Comparison of ENCODE assay signal across 9 cellular contexts in the genomic region with DNA sequence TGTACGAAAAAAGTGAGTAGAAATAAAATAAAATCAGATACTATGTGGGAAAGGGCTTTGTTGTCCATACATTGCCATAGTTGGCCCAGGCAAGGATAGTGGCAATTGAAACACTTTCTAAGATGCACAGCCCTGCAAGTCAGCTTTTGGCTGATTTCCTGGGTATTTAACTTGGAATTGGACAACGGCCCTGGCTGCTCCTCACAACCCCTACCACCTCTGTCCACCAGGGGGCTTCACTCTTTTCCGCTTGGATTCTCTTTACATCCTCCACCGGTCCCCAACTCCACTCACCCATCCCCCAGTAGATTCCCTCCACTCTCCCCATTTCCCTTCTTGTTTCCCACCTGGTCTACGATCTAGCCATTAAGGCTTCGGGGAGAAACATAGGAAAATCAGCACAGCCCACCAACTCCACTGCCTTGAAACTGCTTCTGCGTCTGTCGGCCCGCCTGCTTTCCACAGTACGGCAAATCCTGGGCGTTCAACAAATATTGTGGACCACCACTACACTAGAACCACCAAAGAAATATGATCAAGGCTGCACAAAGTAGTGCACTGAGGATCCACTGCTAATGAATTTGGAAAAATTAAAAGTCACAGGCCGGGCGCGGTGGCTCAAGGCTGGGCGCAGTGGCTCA. TPM values are rescaled to one million over a fixed set of nuclear protein-coding genes. Genes with fewer than 3 reads are reported as not detected.
A peak's percentile ranks its signal among the peaks of the same experiment; 100 is the strongest.
DNase-seq lines count a peak whose midpoint lies in the region; ATAC-seq and TF ChIP-seq lines count a peak whose summit lies in the region.
"Had no signal": no experiment of that assay in that cellular context is flagged by ENCODE, and none has a peak within 500 bp of the region (broad histone marks: within the 10 kb centered on the region; RNA-seq: fewer than 3 reads in every experiment).

No MANE protein-coding gene starts in this region.

- POLR2A ChIA-PET in activated B cell treated with CpG ODN at 0.5 μM for 24 hours (lab: Charles Lee) = interaction anchor here (0.6 kb wide), 1 partner anchor 530 kb away, joined by 3 read pairs; no protein-coding TSS in a partner anchor

- H3K4me1 ChIP-seq in colonic mucosa (peaks cover 6% of the 10 kb centered on the region), lung (ENCODE audit: control insufficient read depth in 2 of 2, insufficient read depth in 2 of 2, low read length in 2 of 2) (no peaks in the 10 kb centered on the region)

- CTCF ChIA-PET in activated B cell treated with CpG ODN at 0.5 μM for 24 hours (lab: Charles Lee) = interaction anchor here (0.6 to 10.1 kb wide), 7 partner anchors 10 to 608 kb away, joined by 3 to 177 read pairs (median 9); no protein-coding TSS in a partner anchor

- no peak overlapping the region for H3K9ac ChIP-seq in colonic mucosa (ENCODE audit: low read depth in 2 of 2, low read length in 2 of 2)
- H3K9ac ChIP-seq: BLaER1 had no signal

- H3K36me3 ChIP-seq in colonic mucosa (no peaks in the 10 kb centered on the region), lung (ENCODE audit: control insufficient read depth in 2 of 2, insufficient read depth in 2 of 2, low read length in 2 of 2) (no peaks in the 10 kb centered on the region)
- H3K36me3 ChIP-seq: BLaER1 had no signal

- peak; percentile 70 for DNase-seq in DMS53 (lab: John Stamatoyannopoulos, UW)
- DNase-seq in DMS53 treated with DMSO at 0.1 percent for 48 hours (lab: John Stamatoyannopoulos, UW; ENCODE audit: unreplicated experiment) = no peak
- peak; percentile 16 for DNase-seq in NCI-H146 treated with DMSO at 0.1 percent for 48 hours (lab: John Stamatoyannopoulos, UW; ENCODE audit: unreplicated experiment)
- DNase-seq in activated B cell treated with CpG ODN at 0.5 μM for 24 hours = peak; percentile 34
- DNase-seq in colonic mucosa = peak; percentile 84
- peak; percentile 63 for DNase-seq in lung (ENCODE audit: low spot score)
- peak; percentile 7 to 24 for DNase-seq in stimulated activated CD8-positive, alpha-beta memory T cell treated with anti-CD3 and anti-CD28 coated beads, Interleukin-4, amount 100 ng/mL, for 4 hours (ENCODE audit: low read depth in 2 of 2, low spot score in 1 of 2)

- 67 to 68% methylated on average over 15 of the region's 15 CpGs for WGBS in lung, 2 donors

- H3K4me3 ChIP-seq in colonic mucosa = no peak overlapping the region
- no peak overlapping the region for H3K4me3 ChIP-seq in lung
- H3K4me3 ChIP-seq: BLaER1 had no signal

- H3K9me3 ChIP-seq in colonic mucosa = no peaks in the 10 kb centered on the region
- H3K9me3 ChIP-seq in lung (ENCODE audit: control insufficient read depth in 2 of 2, insufficient read depth in 1 of 2, low read length in 1 of 2) = peaks cover 0 to under 1% of the 10 kb centered on the region in 2 donors
- H3K9me3 ChIP-seq: BLaER1 had no signal

- no peak overlapping the region for H3K27ac Mint-ChIP-seq in activated B cell treated with CpG ODN at 0.5 μM for 24 hours

- H3K36me3 Mint-ChIP-seq in activated B cell treated with CpG ODN at 0.5 μM for 24 hours (ENCODE audit: low read depth) = no peaks in the 10 kb centered on the region

- TF ChIP-seq CTCF in activated B cell treated with CpG ODN at 0.5 μM for 24 hours (IDR thresholded peaks at IDR 0.05) = no peak
- TF ChIP-seq CTCF in colonic mucosa (IDR thresholded peaks at IDR 0.05) = peak; percentile 65
- peak; percentile 33 for TF ChIP-seq CTCF in lung (IDR thresholded peaks at IDR 0.05; ENCODE audit: control extremely low read depth, extremely low read depth)

- peaks cover 21% of the 10 kb centered on the region for H3K27me3 Mint-ChIP-seq in activated B cell treated with CpG ODN at 0.5 μM for 24 hours

- H3K4me1 Mint-ChIP-seq in activated B cell treated with CpG ODN at 0.5 μM for 24 hours = peaks cover 2% of the 10 kb centered on the region

- no peak overlapping the region for H3K4me3 Mint-ChIP-seq in activated B cell treated with CpG ODN at 0.5 μM for 24 hours

- H3K27ac ChIP-seq in colonic mucosa = no peak overlapping the region
- H3K27ac ChIP-seq in lung (ENCODE audit: low read depth in 1 of 2, low read length in 1 of 2) = no peak overlapping the region
- H3K27ac ChIP-seq: BLaER1 had no signal

- H3K27me3 ChIP-seq in colonic mucosa (no peaks in the 10 kb centered on the region), lung (ENCODE audit: control insufficient read depth, insufficient read depth) (no peaks in the 10 kb centered on the region)
- H3K27me3 ChIP-seq: BLaER1 had no signal

- no peaks in the 10 kb centered on the region for H3K9me3 Mint-ChIP-seq in activated B cell treated with CpG ODN at 0.5 μM for 24 hours

- ATAC-seq in activated B cell treated with CpG ODN at 0.5 μM for 24 hours (ENCODE audit: low read depth) (peak; percentile 47), lung (ENCODE audit: insufficient read depth, low FRiP score) (no peak), GM21529 (IDR thresholded peaks at IDR 0.05; ENCODE audit: unreplicated experiment) (no peak)

- intact Hi-C loops in activated B cell treated with CpG ODN at 0.5 μM for 24 hours (cut with micrococcal nuclease) (loop anchor here (1.0 to 2.0 kb wide), 3 partner anchors 75 to 608 kb away; partner anchors contain the start of gene MTIF3), colonic mucosa (cut with DNase I) (loop anchor here (5.0 kb wide), 1 partner anchor 156 kb away; no protein-coding TSS in a partner anchor)

RNA-seq across cellular contexts. Expression of gene GTF3A, which starts 48.6 kb away (rescaled TPM):
- total RNA-seq in activated B cell treated with CpG ODN at 0.5 μM for 24 hours = 119 and 134 TPM in 2 replicates
- 10 to 100 TPM; 39.7 to 76.0 TPM for total RNA-seq in colonic mucosa
- total RNA-seq in lung = 10 to 100 TPM; 38.2 to 97.4 TPM
- polyA plus RNA-seq in lung = 100 to 1,000 TPM; 125 to 241 TPM
